ENCODE assay signal across 8 cellular contexts in genomic region chr7:156816943-156817572, GRCh38.
DNase-seq lines count a peak whose midpoint lies in the region; ATAC-seq and TF ChIP-seq lines count a peak whose summit lies in the region.

No MANE protein-coding gene starts in this region.

- TF ChIP-seq CTCF in adrenal gland (IDR thresholded peaks at IDR 0.05): peak in 5 of 6 experiments; percentile 16 to 49 (median 43)

- ATAC-seq in GM19397 (IDR thresholded peaks at IDR 0.05; ENCODE audit: unreplicated experiment): no peak

- DNase-seq in COR-L47 (lab: John Stamatoyannopoulos, UW) (peak; percentile 6), HT1080 (ENCODE audit: low read depth) (peak; percentile 5), adrenal gland (no peak), left kidney (ENCODE audit: low read depth, low spot score) (peak; percentile 23), glomerular visceral epithelial cell (ENCODE audit: extremely low spot score) (no peak), NCI-H1436 treated with DMSO at 0.1 percent for 48 hours (lab: John Stamatoyannopoulos, UW) (no peak), mesenteric fat pad (ENCODE audit: low spot score) (no peak)

- H3K27ac ChIP-seq in adrenal gland: no peak overlapping the region

- intact Hi-C loops in adrenal gland (cut with DNase I): loop anchor here in 1 of 2 donors (10.0 kb wide), 1 partner anchor 152 kb away; no protein-coding TSS in a partner anchor

- no peaks in the 10 kb centered on the region for H3K27me3 ChIP-seq in adrenal gland

- H3K9me3 ChIP-seq in adrenal gland (replicated peaks in 1 of 3): no peaks in the 10 kb centered on the region

- H3K36me3 ChIP-seq in adrenal gland (replicated peaks in 1 of 2): no peaks in the 10 kb centered on the region

- H3K4me3 ChIP-seq in adrenal gland: no peak overlapping the region

- no peak for TF ChIP-seq POLR2A in adrenal gland (IDR thresholded peaks at IDR 0.05)

- WGBS in adrenal gland, 4 donors: 98 to 100% (median 100%) methylated on average over 1 of the region's 1 CpG

- H3K4me1 ChIP-seq in adrenal gland (replicated peaks in 1 of 2): no peaks in the 10 kb centered on the region

Comparison
In these comparisons a context has a peak if more than half of its experiments do, and no peak if none do; other contexts are left out.
1. DNase-seq: peak in COR-L47 (single experiment), HT1080 (single experiment) and left kidney (single experiment); none in adrenal gland (0 of 7), glomerular visceral epithelial cell (single experiment), NCI-H1436 treated with DMSO at 0.1 percent for 48 hours (single experiment) and mesenteric fat pad (single experiment).